ENCODE assay signal across 14 cellular contexts in the genomic region with DNA sequence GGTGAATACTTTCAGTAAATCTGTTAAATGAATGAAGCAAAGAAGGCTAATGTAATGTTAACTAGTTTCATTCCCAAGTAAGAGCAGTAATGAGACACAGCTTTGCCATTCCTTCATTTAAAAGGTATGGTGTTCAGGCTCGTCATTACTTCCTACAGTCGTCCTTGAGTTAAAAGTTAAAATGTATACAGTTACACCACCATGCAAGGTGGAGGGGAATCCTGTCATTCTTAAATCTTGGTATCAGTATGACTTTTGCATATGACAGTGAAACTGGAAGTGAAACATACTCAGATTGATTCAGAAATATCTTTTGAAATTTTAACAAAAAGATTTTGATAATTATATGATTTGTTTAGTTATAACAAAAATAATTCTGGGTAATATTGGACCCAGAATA. TPM values are rescaled to one million over a fixed set of nuclear protein-coding genes. Genes with fewer than 3 reads are reported as not detected.
DNase-seq lines count a peak whose midpoint lies in the region; ATAC-seq, FAIRE-seq and TF ChIP-seq lines count a peak whose summit lies in the region.
"Had no signal": no experiment of that assay in that cellular context is flagged by ENCODE, and none has a peak within 500 bp of the region (broad histone marks: within the 10 kb centered on the region; RNA-seq: fewer than 3 reads in every experiment).

No MANE protein-coding gene starts in this region.

- no peak for FAIRE-seq in GM12891 (lab: Jason Lieb, UNC)
- FAIRE-seq: G401.6 had no signal

- ATAC-seq in GM19043 (IDR thresholded peaks at IDR 0.05; ENCODE audit: low read depth, unreplicated experiment) (peak; percentile 99), HG02642 (IDR thresholded peaks at IDR 0.05; ENCODE audit: poor library complexity, unreplicated experiment) (peak; percentile 89), HG03442 (IDR thresholded peaks at IDR 0.05; ENCODE audit: unreplicated experiment) (peak; percentile 99)
- ATAC-seq: heart right ventricle had no signal

- no peak overlapping the region for H3K27ac ChIP-seq in Peyer's patch
- H3K27ac ChIP-seq: heart right ventricle, HL-60, prostate gland had no signal

- TF ChIP-seq POLR2A in GM12891 (IDR thresholded peaks at IDR 0.05; ENCODE audit: low read depth, low read length) = no peak
- no peak for TF ChIP-seq POLR2A in Peyer's patch (IDR thresholded peaks at IDR 0.05)

- H3K4me1 ChIP-seq in Peyer's patch = no peaks in the 10 kb centered on the region
- H3K4me1 ChIP-seq: heart right ventricle, prostate gland had no signal

- H3K36me3 ChIP-seq in Peyer's patch = peaks cover 0 to 75% (median 0%) of the 10 kb centered on the region in 3 donors

- TF ChIP-seq CTCF in Peyer's patch (IDR thresholded peaks at IDR 0.05) = no peak

- H3K4me3 ChIP-seq in Peyer's patch = no peak overlapping the region
- H3K4me3 ChIP-seq: dorsolateral prefrontal cortex, heart right ventricle, prostate gland had no signal

- no peaks in the 10 kb centered on the region for H3K27me3 ChIP-seq in Peyer's patch
- H3K27me3 ChIP-seq: dorsolateral prefrontal cortex, heart right ventricle had no signal

- intact Hi-C loops in head of caudate nucleus (cut with DNase I) = no loop called here

- no peaks in the 10 kb centered on the region for H3K9me3 ChIP-seq in Peyer's patch
- H3K9me3 ChIP-seq: heart right ventricle, prostate gland had no signal

- DNase-seq in GM12891 (ENCODE audit: insufficient read length, low spot score) = no peak
- no peak for DNase-seq in Peyer's patch
- no peak for DNase-seq in NCI-H345 treated with DMSO at 0.1 percent for 48 hours (lab: John Stamatoyannopoulos, UW; ENCODE audit: unreplicated experiment)
- DNase-seq in head of caudate nucleus = no peak
- no peak for DNase-seq in amniotic stem cell (lab: John Stamatoyannopoulos, UW)
- DNase-seq: dorsolateral prefrontal cortex, heart right ventricle, NCI-H1048 had no signal

TF ChIP-seq in GM12891, 5 proteins besides CTCF, POLR2A, EP300 and RAD21:
- TF ChIP-seq TAF1 (IDR thresholded peaks at IDR 0.05; ENCODE audit: low read depth, low read length) (no peak), SPI1 (IDR thresholded peaks at IDR 0.05; ENCODE audit: low read depth, low read length) (peak; percentile 38; the same call in 1 of the 2 replicates)
TF ChIP-seq in GM12891: peak in this region for 1.

RNA-seq across cellular contexts. Expression of gene MTRR, which starts 25.9 kb away (rescaled TPM):
- polyA plus RNA-seq in GM12891 (2012; ENCODE audit: low read depth, missing spikeins) = 28.2 TPM
- 10 to 100 TPM; 45.7 to 82.1 (median 71.7) TPM for total RNA-seq in Peyer's patch

RNA-seq across cellular contexts. Expression of gene FASTKD3, which starts 26.0 kb away (rescaled TPM):
- 7.6 TPM for polyA plus RNA-seq in GM12891 (2012; ENCODE audit: low read depth, missing spikeins)
- 10 to 100 TPM; 10.0 to 17.0 (median 14.1) TPM for total RNA-seq in Peyer's patch

RNA-seq across cellular contexts. Expression of gene CFAP90, which starts 43.9 kb away (rescaled TPM):
- not detected for polyA plus RNA-seq in GM12891 (2012; ENCODE audit: low read depth, missing spikeins)
- not detected for total RNA-seq in Peyer's patch
